Comparison of ENCODE assay signal across 22 cellular contexts in the genomic region with DNA sequence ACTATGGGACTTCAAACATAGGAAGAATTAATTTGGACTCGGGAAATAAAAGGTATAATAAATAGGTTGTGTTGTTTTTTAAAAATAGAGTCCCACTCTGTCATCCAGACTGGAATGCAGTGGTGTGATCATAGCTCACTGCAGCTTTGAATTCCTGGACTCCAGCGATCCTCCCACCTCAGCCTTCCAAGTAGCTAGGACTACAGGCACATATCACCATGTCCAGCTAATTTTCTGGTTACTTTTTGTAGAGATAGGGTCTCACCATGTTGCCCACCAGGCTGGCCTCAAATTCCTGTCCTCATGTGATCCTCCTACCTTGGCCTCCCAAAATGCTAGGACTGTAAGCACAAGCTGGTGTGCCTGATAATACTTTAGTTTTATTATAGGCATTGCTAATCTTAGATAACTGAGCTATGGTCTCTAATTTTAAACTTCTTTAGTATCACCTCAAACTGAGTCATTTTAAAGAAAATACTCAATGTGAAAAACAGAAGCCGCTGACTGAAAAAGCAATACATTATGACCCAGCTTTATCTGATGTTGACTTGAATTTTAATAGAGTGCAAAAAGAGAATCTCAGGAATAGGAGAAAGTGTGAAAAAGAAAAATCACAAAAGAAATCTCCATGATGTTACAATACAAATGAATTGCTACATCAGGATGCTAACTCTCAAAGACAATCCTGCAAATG.
"Had no signal": no experiment of that assay in that cellular context is flagged by ENCODE, and none has a peak within 500 bp of the region (broad histone marks: within the 10 kb centered on the region; RNA-seq: fewer than 3 reads in every experiment).

No MANE protein-coding gene starts in this region.

- H3K27me3 ChIP-seq: foreskin keratinocyte, hepatocyte, neutrophil, right atrium auricular region, spleen had no signal

- H3K4me3 Mint-ChIP-seq: endodermal cell; naive thymus-derived CD8-positive, alpha-beta T cell; stimulated activated naive B cell treated with anti-CD40 and anti-IgM and Interleukin-4, amounts not matched to agents 10 μg/mL and 1 μg/mL and 100 μg/mL, for 72 hours; stimulated activated naive CD8-positive, alpha-beta T cell treated with anti-CD3 and anti-CD28 coated beads, Interleukin-15, amount 100 ng/mL, for 72 hours; type B pancreatic cell had no signal

- H3K4me1 ChIP-seq: foreskin keratinocyte, spleen had no signal

- H3K9me3 Mint-ChIP-seq: stimulated activated naive CD8-positive, alpha-beta T cell treated with anti-CD3 and anti-CD28 coated beads, Interleukin-15, amount 100 ng/mL, for 72 hours; type B pancreatic cell had no signal

- H3K4me2 ChIP-seq: hepatocyte had no signal

- ATAC-seq: foreskin keratinocyte; naive thymus-derived CD8-positive, alpha-beta T cell; stimulated activated naive B cell treated with anti-CD40 and anti-IgM and Interleukin-4, amounts not matched to agents 10 μg/mL and 1 μg/mL and 100 μg/mL, for 72 hours; stimulated activated naive CD8-positive, alpha-beta T cell treated with anti-CD3 and anti-CD28 coated beads, Interleukin-15, amount 100 ng/mL, for 72 hours had no signal

- H3K27ac ChIP-seq: coronary artery, foreskin keratinocyte, hepatocyte, neutrophil, right atrium auricular region, spleen, thoracic aorta had no signal

- DNase-seq: effector CD4-positive, alpha-beta T cell; endodermal cell; erythroblast; foreskin keratinocyte; head of caudate nucleus; mammary epithelial cell; naive thymus-derived CD8-positive, alpha-beta T cell; posterior cingulate gyrus; spleen; stimulated activated CD4-positive, alpha-beta T cell treated with anti-CD3 and anti-CD28 coated beads, Interleukin-15, amount 100 ng/mL, for 24 hours; stimulated activated CD4-positive, alpha-beta T cell treated with anti-CD3 and anti-CD28 coated beads, Interleukin-1b, Interleukin-23, amount 100 ng/mL, for 48 hours; stimulated activated CD4-positive, alpha-beta T cell treated with anti-CD3 and anti-CD28 coated beads, Interleukin-4, amount 100 ng/mL, for 24 hours; stimulated activated naive B cell treated with anti-CD40 and anti-IgM and Interleukin-4, amounts not matched to agents 10 μg/mL and 1 μg/mL and 100 μg/mL, for 72 hours; stimulated activated naive CD8-positive, alpha-beta T cell treated with anti-CD3 and anti-CD28 coated beads, Interleukin-15, amount 100 ng/mL, for 72 hours had no signal

- H3K4me3 ChIP-seq: coronary artery, hepatocyte, right atrium auricular region, spleen, thoracic aorta had no signal

- H3K27ac Mint-ChIP-seq: endodermal cell; stimulated activated naive B cell treated with anti-CD40 and anti-IgM and Interleukin-4, amounts not matched to agents 10 μg/mL and 1 μg/mL and 100 μg/mL, for 72 hours; stimulated activated naive CD8-positive, alpha-beta T cell treated with anti-CD3 and anti-CD28 coated beads, Interleukin-15, amount 100 ng/mL, for 72 hours; type B pancreatic cell had no signal

- H3K36me3 Mint-ChIP-seq: type B pancreatic cell had no signal

- H3K27me3 Mint-ChIP-seq: naive thymus-derived CD8-positive, alpha-beta T cell; stimulated activated naive B cell treated with anti-CD40 and anti-IgM and Interleukin-4, amounts not matched to agents 10 μg/mL and 1 μg/mL and 100 μg/mL, for 72 hours; stimulated activated naive CD8-positive, alpha-beta T cell treated with anti-CD3 and anti-CD28 coated beads, Interleukin-15, amount 100 ng/mL, for 72 hours; type B pancreatic cell had no signal

- H3K79me2 ChIP-seq: hepatocyte had no signal

- H2AFZ ChIP-seq: hepatocyte had no signal

- H3K9me3 ChIP-seq: neutrophil, right atrium auricular region, thoracic aorta had no signal

- H3K36me3 ChIP-seq: neutrophil, right atrium auricular region, thoracic aorta had no signal

- FAIRE-seq: endothelial cell of umbilical vein, urothelium cell line had no signal
